11 cellular contexts compared by ENCODE assay signal in genomic region chr1:156121441-156121840, GRCh38. TPM values are rescaled to one million over a fixed set of nuclear protein-coding genes. Genes with fewer than 3 reads are reported as not detected.
DNase-seq lines count a peak whose midpoint lies in the region; ATAC-seq and TF ChIP-seq lines count a peak whose summit lies in the region.
"Had no signal": no experiment of that assay in that cellular context is flagged by ENCODE, and none has a peak within 500 bp of the region (broad histone marks: within the 10 kb centered on the region; RNA-seq: fewer than 3 reads in every experiment).

No MANE protein-coding gene starts in this region.

- TF ChIP-seq POLR2A in Peyer's patch (IDR thresholded peaks at IDR 0.05), result no peak

- peak overlapping the region; percentile 28 for H3K4me2 ChIP-seq in parathyroid adenoma (ENCODE audit: low read length)

- H3K27ac ChIP-seq in ACC112 (ENCODE audit: low read depth, low read length), result peak overlapping the region; percentile 99
- H3K27ac ChIP-seq in Peyer's patch, result peak overlapping the region; percentile 73 to 97 (median 93)
- peak overlapping the region; percentile 94 to 97 for H3K27ac ChIP-seq in esophagus (ENCODE audit: low read depth in 2 of 2, low read length in 1 of 2)
- H3K27ac ChIP-seq in parathyroid adenoma, result peak overlapping the region; percentile 11

- 59 to 62% methylated on average over 4 of the region's 4 CpGs for WGBS in esophagus, 2 donors

- ATAC-seq in GM18870 (IDR thresholded peaks at IDR 0.05; ENCODE audit: unreplicated experiment) (no peak), GM21619 (IDR thresholded peaks at IDR 0.05; ENCODE audit: unreplicated experiment) (no peak), HG03378 (IDR thresholded peaks at IDR 0.05; ENCODE audit: unreplicated experiment) (no peak)

- no peak overlapping the region for H3K9ac ChIP-seq in parathyroid adenoma

- no peak for DNase-seq in Peyer's patch
- no peak for DNase-seq in SIG-M5 treated with dmso at 0.1 percent for 504 hours (lab: John Stamatoyannopoulos, UW; ENCODE audit: unreplicated experiment)
- DNase-seq: CD4-positive, alpha-beta T cell; midbrain; stimulated activated CD4-positive, alpha-beta T cell treated with anti-CD3 and anti-CD28 coated beads, Interleukin-4, amount 100 ng/mL, for 1 hour had no signal

- no peak for TF ChIP-seq CTCF in Peyer's patch (IDR thresholded peaks at IDR 0.05)
- no peak for TF ChIP-seq CTCF in parathyroid adenoma (IDR thresholded peaks at IDR 0.05)

- peaks cover 70% of the 10 kb centered on the region for H3K4me1 ChIP-seq in ACC112 (ENCODE audit: control insufficient read depth, insufficient read depth, low read length, unreplicated experiment)
- H3K4me1 ChIP-seq in Peyer's patch, result peaks cover 0 to 90% (median 31%) of the 10 kb centered on the region in 4 donors
- H3K4me1 ChIP-seq in esophagus (ENCODE audit: control insufficient read depth in 2 of 2, insufficient read depth in 2 of 2, low read length in 1 of 2), result peaks cover 7 to 39% of the 10 kb centered on the region in 2 donors
- peaks cover 21% of the 10 kb centered on the region for H3K4me1 ChIP-seq in parathyroid adenoma

- H3K4me3 ChIP-seq in ACC112 (ENCODE audit: low read depth, low read length), result peak overlapping the region; percentile 70
- peak overlapping the region in 1 of 4 donors; percentile 39 for H3K4me3 ChIP-seq in Peyer's patch
- no peak overlapping the region for H3K4me3 ChIP-seq in esophagus (ENCODE audit: low read depth in 1 of 2, low read length in 2 of 2)
- no peak overlapping the region for H3K4me3 ChIP-seq in parathyroid adenoma (ENCODE audit: low read depth, low read length)

- no peak overlapping the region for H2AFZ ChIP-seq in ACC112 (ENCODE audit: low read length, unreplicated experiment)
- no peak overlapping the region for H2AFZ ChIP-seq in parathyroid adenoma

- H3K9me3 ChIP-seq in Peyer's patch, result no peaks in the 10 kb centered on the region
- H3K9me3 ChIP-seq in esophagus (ENCODE audit: control insufficient read depth in 2 of 2, insufficient read depth in 1 of 2, low read depth in 1 of 2, low read length in 1 of 2), result no peaks in the 10 kb centered on the region
- no peaks in the 10 kb centered on the region for H3K9me3 ChIP-seq in parathyroid adenoma (ENCODE audit: control insufficient read depth, low read length)

- H3K36me3 ChIP-seq in ACC112 (ENCODE audit: insufficient read depth, low read length), result peaks cover 9% of the 10 kb centered on the region; the same call in 1 of the 2 replicates
- no peaks in the 10 kb centered on the region for H3K36me3 ChIP-seq in Peyer's patch
- no peaks in the 10 kb centered on the region for H3K36me3 ChIP-seq in esophagus (ENCODE audit: control insufficient read depth in 2 of 2, insufficient read depth in 2 of 2, low read length in 1 of 2)
- H3K36me3 ChIP-seq in parathyroid adenoma (ENCODE audit: control insufficient read depth, insufficient read depth, low read length), result no peaks in the 10 kb centered on the region

- H3K27me3 ChIP-seq in ACC112 (ENCODE audit: insufficient read depth, low read length) (no peaks in the 10 kb centered on the region), Peyer's patch (no peaks in the 10 kb centered on the region), esophagus (ENCODE audit: control insufficient read depth in 1 of 2, insufficient read depth in 2 of 2, low read length in 2 of 2) (no peaks in the 10 kb centered on the region), parathyroid adenoma (ENCODE audit: control insufficient read depth, insufficient read depth, low read length) (no peaks in the 10 kb centered on the region)

- H3K79me2 ChIP-seq in ACC112 (ENCODE audit: control insufficient read depth, insufficient read depth, low read length, unreplicated experiment), result peaks cover 86% of the 10 kb centered on the region
- peaks cover 42% of the 10 kb centered on the region for H3K79me2 ChIP-seq in parathyroid adenoma

RNA-seq across cellular contexts. Expression of gene LMNA, which starts 6.9 kb away (rescaled TPM):
- total RNA-seq in Peyer's patch, result 100 to 1,000 TPM; 201 to 295 (median 211) TPM
- 100 to 1,000 TPM; 183 to 230 TPM for polyA plus RNA-seq in esophagus

RNA-seq across cellular contexts. Expression of gene SEMA4A, which starts 31.9 kb away (rescaled TPM):
- total RNA-seq in Peyer's patch, result 10 to 100 TPM in 1 of 4 donors, 1 to 10 TPM in 3; 1.5 to 19.0 (median 3.2) TPM
- polyA plus RNA-seq in esophagus, result 10 to 100 TPM; 23.8 to 24.9 TPM

RNA-seq across cellular contexts. Expression of gene MEX3A, which starts 39.2 kb away (rescaled TPM):
- total RNA-seq in Peyer's patch, result 1 to 10 TPM in 1 of 4 donors, under 1 TPM in 1, not detected in 2; 0.80 to 2.1 TPM
- polyA plus RNA-seq in esophagus, result under 1 TPM; 0.36 to 0.59 TPM

Comparison
In these comparisons a context has a peak if more than half of its experiments do, and no peak if none do; other contexts are left out.
1. H3K27ac ChIP-seq: peak in every context shown above with its lines; median percentile 99 in ACC112; 96 in esophagus; 93 in Peyer's patch; 11 in parathyroid adenoma.